In genomic region chr2:59561281-59561680, GRCh38 we compare ENCODE assay signal across 1 cellular context.
TF ChIP-seq lines count a peak whose summit lies in the region.

No MANE protein-coding gene starts in this region.

TF ChIP-seq in H1, 55 proteins besides CTCF, POLR2A, EP300 and RAD21 (continued from another document):
- TF ChIP-seq RNF2 (IDR thresholded peaks at IDR 0.05; ENCODE audit: borderline replicate concordance, low read depth, low read length, missing control alignments, poor library complexity, severe bottlenecking) (no peak), MAX (IDR thresholded peaks at IDR 0.05) (no peak), CREB1 (IDR thresholded peaks at IDR 0.05) (no peak), SP2 (IDR thresholded peaks at IDR 0.05; ENCODE audit: low read length) (no peak), ATF2 (IDR thresholded peaks at IDR 0.05; ENCODE audit: low read length) (no peak), E2F6 (IDR thresholded peaks at IDR 0.05) (no peak), FOSL1 (IDR thresholded peaks at IDR 0.05; ENCODE audit: insufficient read depth, low read depth, low read length) (no peak), TAF7 (optimal IDR thresholded peaks at IDR 0.05; ENCODE audit: borderline replicate concordance, low read depth, low read length) (no peak), ZNF274 (IDR thresholded peaks at IDR 0.05; ENCODE audit: borderline replicate concordance, extremely low read depth, low read length) (no peak), TEAD4 (IDR thresholded peaks at IDR 0.05; ENCODE audit: low read depth, low read length) (no peak), CHD7 (IDR thresholded peaks at IDR 0.05; ENCODE audit: insufficient replicate concordance, low read length) (no peak), CTBP2 (IDR thresholded peaks at IDR 0.05; ENCODE audit: borderline replicate concordance, insufficient read depth, insufficient read length, low read length) (no peak), SP4 (IDR thresholded peaks at IDR 0.05; ENCODE audit: low read length) (no peak), USF2 (IDR thresholded peaks at IDR 0.05; ENCODE audit: low read length) (no peak), PHF8 (conservative IDR thresholded peaks at IDR 0.05; ENCODE audit: low read depth, low read length) (no peak), SP1 (IDR thresholded peaks at IDR 0.05; ENCODE audit: low read depth, low read length) (no peak)
